Comparison of ENCODE assay signal across 8 cellular contexts in genomic region chr9:132769895-132770774, GRCh38.
DNase-seq lines count a peak whose midpoint lies in the region; ATAC-seq and TF ChIP-seq lines count a peak whose summit lies in the region.

No MANE protein-coding gene starts in this region.

- H3K27ac Mint-ChIP-seq in activated T-helper 1 cell treated with anti-CD3 and anti-CD28 coated beads, Interleukin-12 subunit alpha, Interleukin-12 subunit beta, Interleukin-2, Interleukin-4 antibody, amounts not matched to agents 30 ng/mL and 10 ng/mL and 1 ng/mL, durations not matched to agents 14 hours and 24 hours and 36 hours: peak overlapping the region; percentile 97
- H3K27ac Mint-ChIP-seq in nephron: peak overlapping the region; percentile 80 to 98 (median 90)
- H3K27ac Mint-ChIP-seq in stimulated activated naive CD8-positive, alpha-beta T cell treated with anti-CD3 and anti-CD28 coated beads, Interleukin-15, Interleukin-2, amounts not matched to agents 100 ng/mL and 50 ng/mL, for 24 hours: peak overlapping the region; percentile 96

- peak; percentile 83 for DNase-seq in GM10266 (ENCODE audit: extremely low spot score)
- peak; percentile 69 for DNase-seq in activated T-helper 1 cell treated with anti-CD3 and anti-CD28 coated beads, Interleukin-12 subunit alpha, Interleukin-12 subunit beta, Interleukin-2, Interleukin-4 antibody, amounts not matched to agents 30 ng/mL and 10 ng/mL and 1 ng/mL, durations not matched to agents 14 hours and 24 hours and 36 hours (ENCODE audit: low spot score)
- peak; percentile 22 for DNase-seq in fibroblast of the conjunctiva (ENCODE audit: low read depth)
- DNase-seq in NCI-H1436 (lab: John Stamatoyannopoulos, UW): no peak

- peak overlapping the region; percentile 93 for H3K4me3 Mint-ChIP-seq in activated T-helper 1 cell treated with anti-CD3 and anti-CD28 coated beads, Interleukin-12 subunit alpha, Interleukin-12 subunit beta, Interleukin-2, Interleukin-4 antibody, amounts not matched to agents 30 ng/mL and 10 ng/mL and 1 ng/mL, durations not matched to agents 14 hours and 24 hours and 36 hours
- peak overlapping the region; percentile 94 to 99 (median 98) for H3K4me3 Mint-ChIP-seq in nephron
- peak overlapping the region; percentile 94 for H3K4me3 Mint-ChIP-seq in stimulated activated naive CD8-positive, alpha-beta T cell treated with anti-CD3 and anti-CD28 coated beads, Interleukin-15, Interleukin-2, amounts not matched to agents 100 ng/mL and 50 ng/mL, for 24 hours

- H3K9me3 Mint-ChIP-seq in activated T-helper 1 cell treated with anti-CD3 and anti-CD28 coated beads, Interleukin-12 subunit alpha, Interleukin-12 subunit beta, Interleukin-2, Interleukin-4 antibody, amounts not matched to agents 30 ng/mL and 10 ng/mL and 1 ng/mL, durations not matched to agents 14 hours and 24 hours and 36 hours: no peaks in the 10 kb centered on the region
- peaks cover 14% of the 10 kb centered on the region for H3K9me3 Mint-ChIP-seq in nephron
- H3K9me3 Mint-ChIP-seq in stimulated activated naive CD8-positive, alpha-beta T cell treated with anti-CD3 and anti-CD28 coated beads, Interleukin-15, Interleukin-2, amounts not matched to agents 100 ng/mL and 50 ng/mL, for 24 hours: peaks cover 8% of the 10 kb centered on the region

- peaks cover 16% of the 10 kb centered on the region for H3K4me1 ChIP-seq in OCI-LY1 (ENCODE audit: insufficient read depth, low read length, severe bottlenecking)

- H3F3A ChIP-seq in OCI-LY1 (ENCODE audit: insufficient read depth, low read length): no peaks in the 10 kb centered on the region

- intact Hi-C loops in activated T-helper 1 cell treated with anti-CD3 and anti-CD28 coated beads, Interleukin-12 subunit alpha, Interleukin-12 subunit beta, Interleukin-2, Interleukin-4 antibody, amounts not matched to agents 30 ng/mL and 10 ng/mL and 1 ng/mL, durations not matched to agents 14 hours and 24 hours and 36 hours (cut with micrococcal nuclease): loop anchor here (1.0 to 2.0 kb wide), 3 partner anchors 10 to 99 kb away; partner anchors contain the start of gene GTF3C4

- no peaks in the 10 kb centered on the region for H4K20me1 ChIP-seq in OCI-LY1 (ENCODE audit: insufficient read depth, low read length)

- H3K9ac ChIP-seq in OCI-LY1 (ENCODE audit: low read length): peak overlapping the region; percentile 79

- peak overlapping the region; percentile 96 for H3K4me2 ChIP-seq in OCI-LY1 (ENCODE audit: low read length)

- peak; percentile 50 for ATAC-seq in HG02763 (IDR thresholded peaks at IDR 0.05; ENCODE audit: unreplicated experiment)

- peaks cover 3% of the 10 kb centered on the region; the same call in 1 of the 2 replicates for H3K9me3 ChIP-seq in OCI-LY1 (ENCODE audit: low read length)

- peaks cover 12% of the 10 kb centered on the region for H3K36me3 Mint-ChIP-seq in activated T-helper 1 cell treated with anti-CD3 and anti-CD28 coated beads, Interleukin-12 subunit alpha, Interleukin-12 subunit beta, Interleukin-2, Interleukin-4 antibody, amounts not matched to agents 30 ng/mL and 10 ng/mL and 1 ng/mL, durations not matched to agents 14 hours and 24 hours and 36 hours (ENCODE audit: low read depth)
- H3K36me3 Mint-ChIP-seq in nephron (ENCODE audit: low read depth): peaks cover 15% of the 10 kb centered on the region
- H3K36me3 Mint-ChIP-seq in stimulated activated naive CD8-positive, alpha-beta T cell treated with anti-CD3 and anti-CD28 coated beads, Interleukin-15, Interleukin-2, amounts not matched to agents 100 ng/mL and 50 ng/mL, for 24 hours (ENCODE audit: low read depth): peaks cover 9% of the 10 kb centered on the region

- no peaks in the 10 kb centered on the region for H3K79me2 ChIP-seq in OCI-LY1 (ENCODE audit: insufficient read depth, low read length)

- no peaks in the 10 kb centered on the region; the same call in 1 of the 2 replicates for H3K36me3 ChIP-seq in OCI-LY1 (ENCODE audit: insufficient read depth, low read length)

- no peak for TF ChIP-seq CTCF in GM10266 (IDR thresholded peaks at IDR 0.05; ENCODE audit: control insufficient read depth, insufficient read depth, low read depth, missing control alignments)
- no peak for TF ChIP-seq CTCF in OCI-LY1 (IDR thresholded peaks at IDR 0.05; ENCODE audit: low read length)
- TF ChIP-seq CTCF in nephron (IDR thresholded peaks at IDR 0.05; ENCODE audit: unreplicated experiment in 3 of 3): no peak

- no peaks in the 10 kb centered on the region for H3K9me2 ChIP-seq in OCI-LY1 (ENCODE audit: low read depth, low read length)

- H3K27me3 Mint-ChIP-seq in activated T-helper 1 cell treated with anti-CD3 and anti-CD28 coated beads, Interleukin-12 subunit alpha, Interleukin-12 subunit beta, Interleukin-2, Interleukin-4 antibody, amounts not matched to agents 30 ng/mL and 10 ng/mL and 1 ng/mL, durations not matched to agents 14 hours and 24 hours and 36 hours (ENCODE audit: insufficient read depth): peaks cover 8% of the 10 kb centered on the region
- H3K27me3 Mint-ChIP-seq in nephron (ENCODE audit: low read depth): peaks cover 7% of the 10 kb centered on the region
- no peaks in the 10 kb centered on the region for H3K27me3 Mint-ChIP-seq in stimulated activated naive CD8-positive, alpha-beta T cell treated with anti-CD3 and anti-CD28 coated beads, Interleukin-15, Interleukin-2, amounts not matched to agents 100 ng/mL and 50 ng/mL, for 24 hours

- no peaks in the 10 kb centered on the region; the same call in 1 of the 2 replicates for H3K27me3 ChIP-seq in OCI-LY1 (ENCODE audit: insufficient read depth, low read length)

- H3K27ac ChIP-seq in OCI-LY1 (ENCODE audit: low read depth, low read length, poor library complexity, severe bottlenecking): no peak overlapping the region

- peak overlapping the region; percentile 81 for H3K4me3 ChIP-seq in OCI-LY1 (ENCODE audit: low read depth, low read length, poor library complexity, severe bottlenecking)

- H3K4me1 Mint-ChIP-seq in activated T-helper 1 cell treated with anti-CD3 and anti-CD28 coated beads, Interleukin-12 subunit alpha, Interleukin-12 subunit beta, Interleukin-2, Interleukin-4 antibody, amounts not matched to agents 30 ng/mL and 10 ng/mL and 1 ng/mL, durations not matched to agents 14 hours and 24 hours and 36 hours (ENCODE audit: low read depth): peaks cover 18% of the 10 kb centered on the region
- peaks cover 10% of the 10 kb centered on the region for H3K4me1 Mint-ChIP-seq in nephron
- peaks cover 14% of the 10 kb centered on the region for H3K4me1 Mint-ChIP-seq in stimulated activated naive CD8-positive, alpha-beta T cell treated with anti-CD3 and anti-CD28 coated beads, Interleukin-15, Interleukin-2, amounts not matched to agents 100 ng/mL and 50 ng/mL, for 24 hours (ENCODE audit: low read depth)

- peak overlapping the region; percentile 92 for H2AFZ ChIP-seq in OCI-LY1 (ENCODE audit: low read length)
